ENCODE assay signal across 8 cellular contexts in genomic region chr17:82698974-82699442, GRCh38. TPM values are rescaled to one million over a fixed set of nuclear protein-coding genes. Genes with fewer than 3 reads are reported as not detected.
DNase-seq lines count a peak whose midpoint lies in the region; ATAC-seq and TF ChIP-seq lines count a peak whose summit lies in the region.

No MANE protein-coding gene starts in this region.

- H3K4me1 ChIP-seq in CD8-positive, alpha-beta memory T cell (ENCODE audit: insufficient read depth, low read length) = peaks cover 10% of the 10 kb centered on the region
- peaks cover 0 to 32% (median 21%) of the 10 kb centered on the region in 4 donors for H3K4me1 ChIP-seq in tibial artery

- intact Hi-C loops in activated CD8-positive, alpha-beta T cell treated with anti-CD3 and anti-CD28 coated beads for 36 hours (cut with micrococcal nuclease) = no loop called here
- intact Hi-C loops in tibial artery (cut with DNase I; ENCODE audit: low total_unique reads) = loop anchor here (5.0 to 10.0 kb wide), 2 partner anchors 53 to 104 kb away; partner anchors contain the start of gene TBCD

- CTCF ChIA-PET in CD8-positive, alpha-beta memory T cell (lab: Charles Lee) = no interaction called here
- CTCF ChIA-PET in activated CD8-positive, alpha-beta T cell treated with anti-CD3 and anti-CD28 coated beads for 36 hours (lab: Charles Lee) = no interaction called here

- H3K36me3 ChIP-seq in CD8-positive, alpha-beta memory T cell (ENCODE audit: insufficient read depth, low read length) = no peaks in the 10 kb centered on the region
- H3K36me3 ChIP-seq in tibial artery = no peaks in the 10 kb centered on the region

- TF ChIP-seq CTCF in activated CD8-positive, alpha-beta T cell treated with anti-CD3 and anti-CD28 coated beads for 36 hours (IDR thresholded peaks at IDR 0.05) = no peak
- no peak for TF ChIP-seq CTCF in tibial artery (IDR thresholded peaks at IDR 0.05)

- peak overlapping the region; percentile 67 for H3K4me3 ChIP-seq in CD8-positive, alpha-beta memory T cell (ENCODE audit: low read length)
- H3K4me3 ChIP-seq in tibial artery = peak overlapping the region; percentile 72 to 93

- peaks cover 2 to 8% (median 5%) of the 10 kb centered on the region in 3 donors for H3K36me3 Mint-ChIP-seq in CD8-positive, alpha-beta memory T cell
- peaks cover 9% of the 10 kb centered on the region for H3K36me3 Mint-ChIP-seq in activated CD8-positive, alpha-beta T cell treated with anti-CD3 and anti-CD28 coated beads for 36 hours (ENCODE audit: low read depth)

- no peak overlapping the region for H3K27ac ChIP-seq in CD8-positive, alpha-beta memory T cell (ENCODE audit: low read depth, low read length)
- peak overlapping the region; percentile 65 for H3K27ac ChIP-seq in layer of hippocampus (ENCODE audit: low read depth, low read length)
- H3K27ac ChIP-seq in tibial artery = peak overlapping the region; percentile 60 to 63

- DNase-seq in CD8-positive, alpha-beta memory T cell = no peak
- DNase-seq in activated CD8-positive, alpha-beta T cell treated with anti-CD3 and anti-CD28 coated beads for 36 hours = peak; percentile 27
- DNase-seq in tibial artery = no peak
- no peak for DNase-seq in NCI-H2081 treated with DMSO at 0.1 percent for 48 hours (lab: John Stamatoyannopoulos, UW)
- DNase-seq in DMS114 treated with DMSO at 0.1 percent for 48 hours (lab: John Stamatoyannopoulos, UW; ENCODE audit: unreplicated experiment) = no peak
- no peak for DNase-seq in hepatic stellate cell (ENCODE audit: low spot score)

- peaks cover 4 to 15% (median 6%) of the 10 kb centered on the region in 3 donors for H3K4me1 Mint-ChIP-seq in CD8-positive, alpha-beta memory T cell
- H3K4me1 Mint-ChIP-seq in activated CD8-positive, alpha-beta T cell treated with anti-CD3 and anti-CD28 coated beads for 36 hours (ENCODE audit: low read depth) = peaks cover 9% of the 10 kb centered on the region

- POLR2A ChIA-PET in CD8-positive, alpha-beta memory T cell (lab: Charles Lee) = no interaction called here
- POLR2A ChIA-PET in activated CD8-positive, alpha-beta T cell treated with anti-CD3 and anti-CD28 coated beads for 36 hours (lab: Charles Lee) = interaction anchor here (1.3 kb wide), 1 partner anchor 17 kb away, joined by 3 read pairs; the partner anchor contains the start of gene FN3KRP

- H3K9me3 Mint-ChIP-seq in CD8-positive, alpha-beta memory T cell = peaks cover 5 to 11% (median 8%) of the 10 kb centered on the region in 5 donors
- peaks cover 9% of the 10 kb centered on the region for H3K9me3 Mint-ChIP-seq in activated CD8-positive, alpha-beta T cell treated with anti-CD3 and anti-CD28 coated beads for 36 hours

- peak overlapping the region in 6 of 8 donors; percentile 4 to 92 (median 78) for H3K27ac Mint-ChIP-seq in CD8-positive, alpha-beta memory T cell
- no peak overlapping the region for H3K27ac Mint-ChIP-seq in activated CD8-positive, alpha-beta T cell treated with anti-CD3 and anti-CD28 coated beads for 36 hours

- H3K4me3 Mint-ChIP-seq in CD8-positive, alpha-beta memory T cell = peak overlapping the region; percentile 86 to 90 (median 88)
- peak overlapping the region; percentile 71 for H3K4me3 Mint-ChIP-seq in activated CD8-positive, alpha-beta T cell treated with anti-CD3 and anti-CD28 coated beads for 36 hours

- H3K27me3 Mint-ChIP-seq in CD8-positive, alpha-beta memory T cell = peaks cover 0 to 6% of the 10 kb centered on the region in 2 donors
- H3K27me3 Mint-ChIP-seq in activated CD8-positive, alpha-beta T cell treated with anti-CD3 and anti-CD28 coated beads for 36 hours = peaks cover 4% of the 10 kb centered on the region

- ATAC-seq in HG02610 (IDR thresholded peaks at IDR 0.05; ENCODE audit: unreplicated experiment) = peak; percentile 7
- no peak for ATAC-seq in activated CD8-positive, alpha-beta T cell treated with anti-CD3 and anti-CD28 coated beads for 36 hours

- no peaks in the 10 kb centered on the region for H3K9me3 ChIP-seq in CD8-positive, alpha-beta memory T cell (ENCODE audit: low read length)
- H3K9me3 ChIP-seq in tibial artery = no peaks in the 10 kb centered on the region

- no peaks in the 10 kb centered on the region for H3K27me3 ChIP-seq in CD8-positive, alpha-beta memory T cell (ENCODE audit: insufficient read depth, low read length, poor library complexity, severe bottlenecking)
- no peaks in the 10 kb centered on the region for H3K27me3 ChIP-seq in layer of hippocampus (ENCODE audit: control insufficient read depth, insufficient read depth, low read length)
- no peaks in the 10 kb centered on the region for H3K27me3 ChIP-seq in tibial artery

RNA-seq across cellular contexts. Expression of gene RAB40B, which starts 0.5 kb away (rescaled TPM):
- 1 to 10 TPM; 3.2 to 4.0 TPM for total RNA-seq in CD8-positive, alpha-beta memory T cell
- polyA plus RNA-seq in CD8-positive, alpha-beta memory T cell = 4.3 TPM
- total RNA-seq in activated CD8-positive, alpha-beta T cell treated with anti-CD3 and anti-CD28 coated beads for 36 hours = 1 to 10 TPM; 1.6 to 3.4 TPM

RNA-seq across cellular contexts. Expression of gene FN3KRP, which starts 17.5 kb away (rescaled TPM):
- total RNA-seq in CD8-positive, alpha-beta memory T cell = 10 to 100 TPM; 39.0 to 39.9 TPM
- 20.7 TPM for polyA plus RNA-seq in CD8-positive, alpha-beta memory T cell
- 10 to 100 TPM; 28.3 to 32.8 TPM for total RNA-seq in activated CD8-positive, alpha-beta T cell treated with anti-CD3 and anti-CD28 coated beads for 36 hours

RNA-seq across cellular contexts. Expression of gene FN3K, which starts 36.4 kb away (rescaled TPM):
- 1 to 10 TPM; 1.3 to 2.3 TPM for total RNA-seq in CD8-positive, alpha-beta memory T cell
- 0.79 TPM for polyA plus RNA-seq in CD8-positive, alpha-beta memory T cell
- total RNA-seq in activated CD8-positive, alpha-beta T cell treated with anti-CD3 and anti-CD28 coated beads for 36 hours = 1 to 10 TPM in 1 of 2 experiments, under 1 TPM in 1; 0.96 to 1.2 TPM

RNA-seq across cellular contexts. Expression of gene WDR45B, which starts 50.8 kb away (rescaled TPM):
- 10 to 100 TPM; 49.1 to 50.1 TPM for total RNA-seq in CD8-positive, alpha-beta memory T cell
- polyA plus RNA-seq in CD8-positive, alpha-beta memory T cell = 41.9 TPM
- total RNA-seq in activated CD8-positive, alpha-beta T cell treated with anti-CD3 and anti-CD28 coated beads for 36 hours = 100 to 1,000 TPM; 127 to 132 TPM

RNA-seq across cellular contexts. Expression of gene TBCD, which starts 52.9 kb away (rescaled TPM):
- total RNA-seq in CD8-positive, alpha-beta memory T cell = 10 to 100 TPM; 79.1 to 83.7 TPM
- polyA plus RNA-seq in CD8-positive, alpha-beta memory T cell = 130 TPM
- 10 to 100 TPM; 77.8 to 85.8 TPM for total RNA-seq in activated CD8-positive, alpha-beta T cell treated with anti-CD3 and anti-CD28 coated beads for 36 hours
